ENCODE assay signal across 8 cellular contexts in the genomic region with DNA sequence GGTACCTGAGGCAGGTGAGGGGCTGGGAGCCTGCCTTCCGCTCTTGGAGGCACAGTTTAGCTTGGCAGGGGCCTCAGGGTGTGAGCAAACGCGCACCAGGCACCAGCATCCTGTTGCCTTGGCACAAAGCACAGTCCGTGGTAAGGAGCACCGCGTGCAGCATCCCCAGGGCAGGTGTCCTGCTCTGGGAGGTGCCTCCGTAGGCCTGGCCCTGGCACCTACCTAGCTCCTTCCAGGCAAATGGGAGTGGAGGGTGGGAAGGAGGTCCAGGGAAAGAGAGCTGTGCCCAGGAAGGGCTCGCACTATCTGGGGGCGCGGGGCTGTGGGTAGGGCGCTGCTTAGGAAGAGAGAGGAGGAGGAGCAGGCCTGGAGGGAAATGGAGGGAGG. TPM values are rescaled to one million over a fixed set of nuclear protein-coding genes. Genes with fewer than 3 reads are reported as not detected.
DNase-seq lines count a peak whose midpoint lies in the region; ATAC-seq and TF ChIP-seq lines count a peak whose summit lies in the region.

No MANE protein-coding gene starts in this region.

- TF ChIP-seq CTCF in MM.1S (IDR thresholded peaks at IDR 0.05; ENCODE audit: low read length) (no peak), ascending aorta (IDR thresholded peaks at IDR 0.05) (no peak)

- H3K4me1 Mint-ChIP-seq in effector memory CD8-positive, alpha-beta T cell (ENCODE audit: low read depth in 2 of 2): peaks cover 33 to 37% of the 10 kb centered on the region in 2 donors

- no peaks in the 10 kb centered on the region for H3K9me2 ChIP-seq in MM.1S (replicated peaks; ENCODE audit: insufficient read depth, low read length)

- peak; percentile 14 for DNase-seq in DMS79 treated with DMSO at 0.1 percent for 48 hours (lab: John Stamatoyannopoulos, UW)
- no peak for DNase-seq in DMS79 (lab: John Stamatoyannopoulos, UW)
- DNase-seq in MM.1S: no peak
- no peak for DNase-seq in effector memory CD8-positive, alpha-beta T cell
- no peak for DNase-seq in ascending aorta (ENCODE audit: low spot score in 2 of 2)
- no peak for DNase-seq in NOMO-1 (lab: John Stamatoyannopoulos, UW; ENCODE audit: unreplicated experiment in 2 of 2)

- H3K4me1 ChIP-seq in MM.1S (ENCODE audit: low read length) (no peaks in the 10 kb centered on the region), rectal smooth muscle tissue (ENCODE audit: control insufficient read depth, insufficient read depth, low read length) (peaks cover 34% of the 10 kb centered on the region), ascending aorta (peaks cover 17 to 46% of the 10 kb centered on the region in 2 donors)

- H3K36me3 Mint-ChIP-seq in effector memory CD8-positive, alpha-beta T cell (ENCODE audit: insufficient read depth): peaks cover 19% of the 10 kb centered on the region

- no peaks in the 10 kb centered on the region for H3K9me3 ChIP-seq in MM.1S (replicated peaks; ENCODE audit: insufficient read depth, low read length)
- H3K9me3 ChIP-seq in ascending aorta: no peaks in the 10 kb centered on the region

- H3K27me3 Mint-ChIP-seq in effector memory CD8-positive, alpha-beta T cell: no peaks in the 10 kb centered on the region

- H3K36me3 ChIP-seq in MM.1S (replicated peaks; ENCODE audit: insufficient read depth, low read length): no peaks in the 10 kb centered on the region
- no peaks in the 10 kb centered on the region for H3K36me3 ChIP-seq in rectal smooth muscle tissue (ENCODE audit: control insufficient read depth, insufficient read depth, low read length)
- H3K36me3 ChIP-seq in ascending aorta: no peaks in the 10 kb centered on the region

- no peaks in the 10 kb centered on the region for H4K20me1 ChIP-seq in MM.1S (ENCODE audit: insufficient read depth, low read length)

- 0 out of 2 replicates have a peak, but pooled peaks cover 4% of the 10 kb centered on the region for H3F3A ChIP-seq in MM.1S (ENCODE audit: insufficient read depth, low read length)

- H3K4me3 Mint-ChIP-seq in effector memory CD8-positive, alpha-beta T cell: peak overlapping the region; percentile 77 to 86

- peak overlapping the region; percentile 44 to 73 for H3K27ac Mint-ChIP-seq in effector memory CD8-positive, alpha-beta T cell

- H3K9me3 Mint-ChIP-seq in effector memory CD8-positive, alpha-beta T cell: no peaks in the 10 kb centered on the region

- no peak overlapping the region for H3K27ac ChIP-seq in MM.1S (ENCODE audit: low read length)
- H3K27ac ChIP-seq in rectal smooth muscle tissue (ENCODE audit: low read depth, low read length): peak overlapping the region; percentile 37
- peak overlapping the region in 1 of 2 donors; percentile 53 for H3K27ac ChIP-seq in ascending aorta

- H3K27me3 ChIP-seq in MM.1S (replicated peaks; ENCODE audit: insufficient read depth, low read length) (no peaks in the 10 kb centered on the region), rectal smooth muscle tissue (ENCODE audit: control insufficient read depth, insufficient read depth, low read length) (no peaks in the 10 kb centered on the region), ascending aorta (no peaks in the 10 kb centered on the region)

- H3K4me3 ChIP-seq in MM.1S (ENCODE audit: low read length) (no peak overlapping the region), rectal smooth muscle tissue (ENCODE audit: low read length) (peak overlapping the region; percentile 19), ascending aorta (no peak overlapping the region)

- intact Hi-C loops in ascending aorta (cut with DNase I): loop anchor here (1.0 to 5.0 kb wide), 9 partner anchors 35 to 488 kb away; no protein-coding TSS in a partner anchor

- H3K4me2 ChIP-seq in MM.1S (ENCODE audit: low read depth, low read length): peak overlapping the region; percentile 74

- no peak overlapping the region for H2AFZ ChIP-seq in MM.1S (ENCODE audit: low read length)

- no peak overlapping the region for H3K9ac ChIP-seq in MM.1S (ENCODE audit: low read length)
- no peak overlapping the region for H3K9ac ChIP-seq in rectal smooth muscle tissue (ENCODE audit: low read length)

- H3K79me2 ChIP-seq in MM.1S (ENCODE audit: low read length): peaks cover 16% of the 10 kb centered on the region

- no peak for ATAC-seq in effector memory CD8-positive, alpha-beta T cell (replicated peaks)
- ATAC-seq in HG03039 (IDR thresholded peaks at IDR 0.05; ENCODE audit: unreplicated experiment): no peak

RNA-seq across cellular contexts. Expression of gene GSE1, which starts 3.1 kb away (rescaled TPM):
- 120 TPM for total RNA-seq in ascending aorta
